ENCODE assay signal across 25 cellular contexts in genomic region chr13:102214956-102215355, GRCh38.
DNase-seq lines count a peak whose midpoint lies in the region; ATAC-seq lines count a peak whose summit lies in the region.
"Had no signal": no experiment of that assay in that cellular context is flagged by ENCODE, and none has a peak within 500 bp of the region (broad histone marks: within the 10 kb centered on the region; RNA-seq: fewer than 3 reads in every experiment).

No MANE protein-coding gene starts in this region.

- DNase-seq in NCI-H69 (lab: John Stamatoyannopoulos, UW) = peak; percentile 47
- peak; percentile 60 for DNase-seq in putamen (ENCODE audit: low spot score)
- no peak for DNase-seq in CD1c-positive myeloid dendritic cell (ENCODE audit: extremely low spot score)
- DNase-seq: 8988T; ACHN; AML-193; BE2C; C1 segment of cervical spinal cord; Caco-2; Calu3; CD4-positive, alpha-beta memory T cell; CD4-positive, alpha-beta T cell; CD4-positive, CD25-positive, alpha-beta regulatory T cell; CD8-positive, alpha-beta memory T cell; CD8-positive, alpha-beta T cell; COR-L47; DMS 273 treated with DMSO at 0.1 percent for 48 hours; DMS153; DMS53; DMS79; DMS79 treated with DMSO at 0.1 percent for 48 hours; DND-41; EL had no signal

- no peak for ATAC-seq in HG03565 (IDR thresholded peaks at IDR 0.05; ENCODE audit: unreplicated experiment)
- ATAC-seq: A549; CD8-positive, alpha-beta T cell had no signal
